Comparison of ENCODE assay signal across 9 cellular contexts in genomic region chr1:39205781-39206464, GRCh38. TPM values are rescaled to one million over a fixed set of nuclear protein-coding genes. Genes with fewer than 3 reads are reported as not detected.
DNase-seq lines count a peak whose midpoint lies in the region; ATAC-seq and TF ChIP-seq lines count a peak whose summit lies in the region.
"Had no signal": no experiment of that assay in that cellular context is flagged by ENCODE, and none has a peak within 500 bp of the region (broad histone marks: within the 10 kb centered on the region; RNA-seq: fewer than 3 reads in every experiment).

No MANE protein-coding gene starts in this region.

- peaks cover 48% of the 10 kb centered on the region for H4K20me1 ChIP-seq in smooth muscle cell (ENCODE audit: low read depth)

- peak; percentile 19 to 39 for ATAC-seq in activated naive CD4-positive, alpha-beta T cell treated with anti-CD3 and anti-CD28 coated beads, Interleukin-2, amount 50 U/mL, for 72 hours
- ATAC-seq in GM19452 (IDR thresholded peaks at IDR 0.05; ENCODE audit: unreplicated experiment) = no peak
- ATAC-seq in GM18520 (IDR thresholded peaks at IDR 0.05; ENCODE audit: unreplicated experiment) = no peak

- H3F3A ChIP-seq in smooth muscle cell (ENCODE audit: low read depth) = peaks cover 31% of the 10 kb centered on the region

- peaks cover 86% of the 10 kb centered on the region for H3K79me2 ChIP-seq in smooth muscle cell (ENCODE audit: low read depth)

- H3K9ac ChIP-seq in smooth muscle cell (ENCODE audit: low read depth) = peak overlapping the region; percentile 93

- TF ChIP-seq CTCF in HL-60 (IDR thresholded peaks at IDR 0.05; ENCODE audit: insufficient read depth, low read length) (no peak), right atrium auricular region (IDR thresholded peaks at IDR 0.05) (no peak), smooth muscle cell (IDR thresholded peaks at IDR 0.05; ENCODE audit: borderline replicate concordance, insufficient read depth, poor library complexity, severe bottlenecking) (no peak)

- peak overlapping the region; percentile 95 to 98 for H3K27ac Mint-ChIP-seq in activated naive CD4-positive, alpha-beta T cell treated with anti-CD3 and anti-CD28 coated beads, Interleukin-2, amount 50 U/mL, for 72 hours

- H3K9me3 Mint-ChIP-seq in activated naive CD4-positive, alpha-beta T cell treated with anti-CD3 and anti-CD28 coated beads, Interleukin-2, amount 50 U/mL, for 72 hours = peaks cover 0 to 8% of the 10 kb centered on the region in 2 donors

- H2AFZ ChIP-seq in smooth muscle cell (ENCODE audit: low read depth) = no peak overlapping the region

- no peaks in the 10 kb centered on the region for H3K9me3 ChIP-seq in right atrium auricular region
- no peaks in the 10 kb centered on the region for H3K9me3 ChIP-seq in smooth muscle cell (replicated peaks; ENCODE audit: low read depth)

- peak overlapping the region; percentile 83 for H3K4me2 ChIP-seq in smooth muscle cell

- no peaks in the 10 kb centered on the region for H3K27me3 ChIP-seq in HL-60 (ENCODE audit: insufficient read depth, poor library complexity, severe bottlenecking)
- H3K27me3 ChIP-seq in right atrium auricular region = no peaks in the 10 kb centered on the region
- no peaks in the 10 kb centered on the region for H3K27me3 ChIP-seq in smooth muscle cell (ENCODE audit: low read depth)

- WGBS in smooth muscle cell (ENCODE audit: low lambda C conversion rate) = 30% methylated on average over 3 of the region's 3 CpGs

- H3K36me3 ChIP-seq in right atrium auricular region = peaks cover 4% of the 10 kb centered on the region
- no peaks in the 10 kb centered on the region for H3K36me3 ChIP-seq in smooth muscle cell (ENCODE audit: low read depth)

- peaks cover 12 to 19% of the 10 kb centered on the region in 2 donors for H3K36me3 Mint-ChIP-seq in activated naive CD4-positive, alpha-beta T cell treated with anti-CD3 and anti-CD28 coated beads, Interleukin-2, amount 50 U/mL, for 72 hours

- H3K4me3 ChIP-seq in HL-60 (replicated peaks; ENCODE audit: insufficient read depth, low read length) (peak overlapping the region; percentile 41), right atrium auricular region (peak overlapping the region; percentile 49 to 54), smooth muscle cell (peak overlapping the region; percentile 47)

- DNase-seq in HL-60 (ENCODE audit: low read depth in 1 of 2, low spot score in 1 of 2) = no peak
- no peak for DNase-seq in activated naive CD4-positive, alpha-beta T cell treated with anti-CD3 and anti-CD28 coated beads, Interleukin-2, amount 50 U/mL, for 72 hours (ENCODE audit: low spot score in 2 of 2)
- DNase-seq in right atrium auricular region (ENCODE audit: low spot score) = no peak
- DNase-seq in smooth muscle cell (lab: John Stamatoyannopoulos, UW; ENCODE audit: unreplicated experiment) = no peak
- no peak for DNase-seq in amniotic stem cell (lab: John Stamatoyannopoulos, UW)
- no peak for DNase-seq in dedifferentiated amniotic fluid mesenchymal stem cell (ENCODE audit: extremely low spot score)
- DNase-seq: SHP77 treated with DMSO at 0.1 percent for 48 hours had no signal

- peaks cover 0 to 51% of the 10 kb centered on the region in 2 donors for H3K4me1 ChIP-seq in right atrium auricular region
- peaks cover 22% of the 10 kb centered on the region for H3K4me1 ChIP-seq in smooth muscle cell (ENCODE audit: low read depth)

- peak overlapping the region; percentile 74 for H3K27ac ChIP-seq in HL-60 (replicated peaks)
- H3K27ac ChIP-seq in right atrium auricular region = peak overlapping the region; percentile 91 to 97
- peak overlapping the region; percentile 98 for H3K27ac ChIP-seq in smooth muscle cell (ENCODE audit: low read depth)

RNA-seq across cellular contexts. Expression of gene MACF1, which starts 1.4 kb away (rescaled TPM):
- total RNA-seq in activated naive CD4-positive, alpha-beta T cell treated with anti-CD3 and anti-CD28 coated beads, Interleukin-2, amount 50 U/mL, for 72 hours = 100 to 1,000 TPM; 355 to 400 TPM
- 100 to 1,000 TPM; 273 to 278 TPM for total RNA-seq in right atrium auricular region
- total RNA-seq in smooth muscle cell = 186 and 195 TPM in 2 replicates
- 36.9 and 71.9 TPM in 2 replicates for polyA plus RNA-seq in smooth muscle cell

Comparison
In these comparisons a context has a peak if more than half of its experiments do, and no peak if none do; other contexts are left out.
1. ATAC-seq: peak in activated naive CD4-positive, alpha-beta T cell treated with anti-CD3 and anti-CD28 coated beads, Interleukin-2, amount 50 U/mL, for 72 hours (2 of 2); none in GM19452 (single experiment) and GM18520 (single experiment).
2. Peak in every context shown above with its lines, with median percentiles within 50 percentile points of each other: H3K27ac ChIP-seq and H3K4me3 ChIP-seq.